ENCODE assay signal across 35 cellular contexts in genomic region chr1:62673629-62674028, GRCh38.
"Had no signal": no experiment of that assay in that cellular context is flagged by ENCODE, and none has a peak within 500 bp of the region (broad histone marks: within the 10 kb centered on the region; RNA-seq: fewer than 3 reads in every experiment).

No MANE protein-coding gene starts in this region.

- DNase-seq: Karpas-422, Kasumi-1, MG63, MM.1S, MV-4-11, NCI-H1048, NCI-H1092, NCI-H1092 treated with DMSO at 0.1 percent for 48 hours, NCI-H1105, NCI-H1105 treated with DMSO at 0.1 percent for 48 hours, NCI-H1417, NCI-H1417 treated with DMSO at 0.1 percent for 48 hours, NCI-H1436, NCI-H1436 treated with DMSO at 0.1 percent for 48 hours, NCI-H146, NCI-H1694, NCI-H1694 treated with DMSO at 0.1 percent for 48 hours, NCI-H187, NCI-H187 treated with DMSO at 0.1 percent for 48 hours, NCI-H1930, NCI-H2029, NCI-H2029 treated with DMSO at 0.1 percent for 48 hours, NCI-H2081, NCI-H2081 treated with DMSO at 0.1 percent for 48 hours, NCI-H2107, NCI-H2171, NCI-H2171 treated with DMSO at 0.1 percent for 48 hours, NCI-H2227 treated with DMSO at 0.1 percent for 48 hours, NCI-H226, NCI-H345, NCI-H446, NCI-H446 treated with DMSO at 0.1 percent for 48 hours, NCI-H510A, NCI-H510A treated with DMSO at 0.1 percent for 48 hours, NCI-H524 had no signal

- H3K9me3 ChIP-seq: MG63 had no signal

- H3K4me3 ChIP-seq: MG63 had no signal

- H3K27me3 ChIP-seq: MG63 had no signal

- H3K36me3 ChIP-seq: MG63 had no signal
